1 cellular context compared by ENCODE assay signal in the genomic region with DNA sequence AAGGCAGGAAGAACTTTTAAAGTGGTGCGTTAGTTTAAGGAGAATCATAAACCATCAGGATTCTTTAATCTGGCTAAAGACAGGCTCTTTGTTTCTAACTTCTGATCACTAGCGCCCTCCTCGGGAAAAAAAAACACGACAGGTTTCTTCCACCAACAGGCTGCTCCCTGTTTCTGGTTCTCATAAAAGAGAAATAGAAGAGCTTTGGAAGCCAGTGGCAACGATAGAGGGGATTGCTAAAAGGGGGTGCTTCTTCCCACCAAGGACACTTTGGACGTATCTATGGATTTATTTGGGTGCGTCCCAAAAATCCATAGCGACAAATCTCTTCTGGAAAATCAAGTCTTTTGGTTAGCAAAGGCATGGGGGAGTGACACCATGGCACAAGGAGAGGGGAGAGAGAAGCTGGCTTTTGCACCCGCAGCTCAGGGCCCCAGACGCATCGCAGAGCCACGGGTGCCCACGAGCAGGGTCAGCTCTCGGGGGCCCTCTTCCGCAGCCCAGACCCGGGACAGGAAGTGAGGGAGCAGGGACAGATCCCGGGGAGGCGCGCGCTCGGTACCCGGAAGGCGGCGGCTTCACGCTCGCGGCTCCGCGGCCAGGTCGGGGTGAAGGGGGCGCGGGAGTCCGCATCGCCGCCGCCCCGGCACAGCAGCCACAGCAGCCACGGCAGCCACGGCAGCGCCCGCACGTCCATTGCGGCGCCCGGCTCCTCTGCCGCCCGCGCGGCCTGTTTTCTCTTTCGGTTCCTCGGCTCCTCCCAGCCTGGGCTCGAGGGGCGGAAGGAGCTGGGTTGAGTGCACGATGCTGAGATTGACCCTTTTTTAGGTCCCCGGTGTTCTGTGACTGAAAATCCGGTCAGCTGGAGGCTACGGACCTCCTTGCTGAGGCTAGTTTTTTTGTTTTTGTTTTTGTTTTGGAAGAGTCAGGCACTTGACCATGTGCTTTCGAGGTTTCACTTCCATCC.
TF ChIP-seq lines count a peak whose summit lies in the region.

A gene with protein sequence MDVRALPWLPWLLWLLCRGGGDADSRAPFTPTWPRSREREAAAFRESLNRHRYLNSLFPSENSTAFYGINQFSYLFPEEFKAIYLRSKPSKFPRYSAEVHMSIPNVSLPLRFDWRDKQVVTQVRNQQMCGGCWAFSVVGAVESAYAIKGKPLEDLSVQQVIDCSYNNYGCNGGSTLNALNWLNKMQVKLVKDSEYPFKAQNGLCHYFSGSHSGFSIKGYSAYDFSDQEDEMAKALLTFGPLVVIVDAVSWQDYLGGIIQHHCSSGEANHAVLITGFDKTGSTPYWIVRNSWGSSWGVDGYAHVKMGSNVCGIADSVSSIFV (minus strand): TSS at position 716 of the 967 bp plus-strand sequence. CDS start 19 bp downstream, at position 697.

TF ChIP-seq in HEK293, 187 proteins besides CTCF, POLR2A, EP300 and RAD21 (continued from another document and continues in another):
- no peak for TF ChIP-seq ZNF610 (tag by site-specific recombination; IDR thresholded peaks at IDR 0.05; ENCODE audit: borderline replicate concordance)
- no peak for TF ChIP-seq ZFP37 (tag by site-specific recombination; IDR thresholded peaks at IDR 0.05)
- TF ChIP-seq ZNF211 (tag by site-specific recombination; IDR thresholded peaks at IDR 0.05; ENCODE audit: low read depth): no peak
- peak; percentile 78 for TF ChIP-seq ZNF335 (tag by site-specific recombination; conservative IDR thresholded peaks at IDR 0.05)
- TF ChIP-seq, protein P1, sequence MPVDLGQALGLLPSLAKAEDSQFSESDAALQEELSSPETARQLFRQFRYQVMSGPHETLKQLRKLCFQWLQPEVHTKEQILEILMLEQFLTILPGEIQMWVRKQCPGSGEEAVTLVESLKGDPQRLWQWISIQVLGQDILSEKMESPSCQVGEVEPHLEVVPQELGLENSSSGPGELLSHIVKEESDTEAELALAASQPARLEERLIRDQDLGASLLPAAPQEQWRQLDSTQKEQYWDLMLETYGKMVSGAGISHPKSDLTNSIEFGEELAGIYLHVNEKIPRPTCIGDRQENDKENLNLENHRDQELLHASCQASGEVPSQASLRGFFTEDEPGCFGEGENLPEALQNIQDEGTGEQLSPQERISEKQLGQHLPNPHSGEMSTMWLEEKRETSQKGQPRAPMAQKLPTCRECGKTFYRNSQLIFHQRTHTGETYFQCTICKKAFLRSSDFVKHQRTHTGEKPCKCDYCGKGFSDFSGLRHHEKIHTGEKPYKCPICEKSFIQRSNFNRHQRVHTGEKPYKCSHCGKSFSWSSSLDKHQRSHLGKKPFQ (tag by site-specific recombination; IDR thresholded peaks at IDR 0.05): no peak
- TF ChIP-seq, protein P2, sequence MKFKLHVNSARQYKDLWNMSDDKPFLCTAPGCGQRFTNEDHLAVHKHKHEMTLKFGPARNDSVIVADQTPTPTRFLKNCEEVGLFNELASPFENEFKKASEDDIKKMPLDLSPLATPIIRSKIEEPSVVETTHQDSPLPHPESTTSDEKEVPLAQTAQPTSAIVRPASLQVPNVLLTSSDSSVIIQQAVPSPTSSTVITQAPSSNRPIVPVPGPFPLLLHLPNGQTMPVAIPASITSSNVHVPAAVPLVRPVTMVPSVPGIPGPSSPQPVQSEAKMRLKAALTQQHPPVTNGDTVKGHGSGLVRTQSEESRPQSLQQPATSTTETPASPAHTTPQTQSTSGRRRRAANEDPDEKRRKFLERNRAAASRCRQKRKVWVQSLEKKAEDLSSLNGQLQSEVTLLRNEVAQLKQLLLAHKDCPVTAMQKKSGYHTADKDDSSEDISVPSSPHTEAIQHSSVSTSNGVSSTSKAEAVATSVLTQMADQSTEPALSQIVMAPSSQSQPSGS (tag by site-specific recombination; IDR thresholded peaks at IDR 0.05; ENCODE audit: low read depth): no peak
- TF ChIP-seq ZFP69B (tag by site-specific recombination; IDR thresholded peaks at IDR 0.05): no peak
- TF ChIP-seq ZNF324 (tag by site-specific recombination; IDR thresholded peaks at IDR 0.05): no peak
- TF ChIP-seq, protein P3, sequence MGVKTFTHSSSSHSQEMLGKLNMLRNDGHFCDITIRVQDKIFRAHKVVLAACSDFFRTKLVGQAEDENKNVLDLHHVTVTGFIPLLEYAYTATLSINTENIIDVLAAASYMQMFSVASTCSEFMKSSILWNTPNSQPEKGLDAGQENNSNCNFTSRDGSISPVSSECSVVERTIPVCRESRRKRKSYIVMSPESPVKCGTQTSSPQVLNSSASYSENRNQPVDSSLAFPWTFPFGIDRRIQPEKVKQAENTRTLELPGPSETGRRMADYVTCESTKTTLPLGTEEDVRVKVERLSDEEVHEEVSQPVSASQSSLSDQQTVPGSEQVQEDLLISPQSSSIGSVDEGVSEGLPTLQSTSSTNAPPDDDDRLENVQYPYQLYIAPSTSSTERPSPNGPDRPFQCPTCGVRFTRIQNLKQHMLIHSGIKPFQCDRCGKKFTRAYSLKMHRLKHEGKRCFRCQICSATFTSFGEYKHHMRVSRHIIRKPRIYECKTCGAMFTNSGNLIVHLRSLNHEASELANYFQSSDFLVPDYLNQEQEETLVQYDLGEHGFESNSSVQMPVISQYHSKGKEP (tag by site-specific recombination; IDR thresholded peaks at IDR 0.05): no peak
- no peak for TF ChIP-seq ZNF555 (tag by site-specific recombination; conservative IDR thresholded peaks at IDR 0.05)
- no peak for TF ChIP-seq ZNF19 (tag by site-specific recombination; IDR thresholded peaks at IDR 0.05; ENCODE audit: low read depth)
- no peak for TF ChIP-seq SALL2 (tag by site-specific recombination; IDR thresholded peaks at IDR 0.05; ENCODE audit: borderline replicate concordance)
- no peak for TF ChIP-seq ZEB2 (tag by site-specific recombination; IDR thresholded peaks at IDR 0.05)
- TF ChIP-seq ZNF394 (tag by site-specific recombination; IDR thresholded peaks at IDR 0.05; ENCODE audit: borderline replicate concordance): peak; percentile 21; the same call in 1 of the 2 replicates
- TF ChIP-seq, protein P4, sequence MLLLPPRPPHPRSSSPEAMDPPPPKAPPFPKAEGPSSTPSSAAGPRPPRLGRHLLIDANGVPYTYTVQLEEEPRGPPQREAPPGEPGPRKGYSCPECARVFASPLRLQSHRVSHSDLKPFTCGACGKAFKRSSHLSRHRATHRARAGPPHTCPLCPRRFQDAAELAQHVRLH (tag by site-specific recombination; IDR thresholded peaks at IDR 0.05): no peak
- TF ChIP-seq WT1 (tag by site-specific recombination; IDR thresholded peaks at IDR 0.05): no peak
- no peak for TF ChIP-seq ZNF274 (IDR thresholded peaks at IDR 0.05; ENCODE audit: low read length)
- TF ChIP-seq ZNF274 (tag by site-specific recombination; IDR thresholded peaks at IDR 0.05; ENCODE audit: borderline replicate concordance): no peak
- TF ChIP-seq ZNF777 (tag by site-specific recombination; IDR thresholded peaks at IDR 0.05; ENCODE audit: borderline replicate concordance): no peak
- TF ChIP-seq, protein P5, sequence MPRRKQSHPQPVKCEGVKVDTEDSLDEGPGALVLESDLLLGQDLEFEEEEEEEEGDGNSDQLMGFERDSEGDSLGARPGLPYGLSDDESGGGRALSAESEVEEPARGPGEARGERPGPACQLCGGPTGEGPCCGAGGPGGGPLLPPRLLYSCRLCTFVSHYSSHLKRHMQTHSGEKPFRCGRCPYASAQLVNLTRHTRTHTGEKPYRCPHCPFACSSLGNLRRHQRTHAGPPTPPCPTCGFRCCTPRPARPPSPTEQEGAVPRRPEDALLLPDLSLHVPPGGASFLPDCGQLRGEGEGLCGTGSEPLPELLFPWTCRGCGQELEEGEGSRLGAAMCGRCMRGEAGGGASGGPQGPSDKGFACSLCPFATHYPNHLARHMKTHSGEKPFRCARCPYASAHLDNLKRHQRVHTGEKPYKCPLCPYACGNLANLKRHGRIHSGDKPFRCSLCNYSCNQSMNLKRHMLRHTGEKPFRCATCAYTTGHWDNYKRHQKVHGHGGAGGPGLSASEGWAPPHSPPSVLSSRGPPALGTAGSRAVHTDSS (tag by site-specific recombination; IDR thresholded peaks at IDR 0.05): no peak
- no peak for TF ChIP-seq ZNF239 (tag by site-specific recombination; IDR thresholded peaks at IDR 0.05)
- TF ChIP-seq ZNF843 (tag by site-specific recombination; IDR thresholded peaks at IDR 0.05): no peak
- no peak for TF ChIP-seq ZNF544 (tag by site-specific recombination; IDR thresholded peaks at IDR 0.05)
- TF ChIP-seq ZNF530 (tag by site-specific recombination; IDR thresholded peaks at IDR 0.05; ENCODE audit: low read depth): no peak
- TF ChIP-seq ZFHX2 (tag by site-specific recombination; conservative IDR thresholded peaks at IDR 0.05): no peak
- TF ChIP-seq BCL11B (tag by site-specific recombination; IDR thresholded peaks at IDR 0.05; ENCODE audit: low read depth): no peak
- TF ChIP-seq ZBTB1 (tag by site-specific recombination; IDR thresholded peaks at IDR 0.05): no peak
- TF ChIP-seq, protein P6, sequence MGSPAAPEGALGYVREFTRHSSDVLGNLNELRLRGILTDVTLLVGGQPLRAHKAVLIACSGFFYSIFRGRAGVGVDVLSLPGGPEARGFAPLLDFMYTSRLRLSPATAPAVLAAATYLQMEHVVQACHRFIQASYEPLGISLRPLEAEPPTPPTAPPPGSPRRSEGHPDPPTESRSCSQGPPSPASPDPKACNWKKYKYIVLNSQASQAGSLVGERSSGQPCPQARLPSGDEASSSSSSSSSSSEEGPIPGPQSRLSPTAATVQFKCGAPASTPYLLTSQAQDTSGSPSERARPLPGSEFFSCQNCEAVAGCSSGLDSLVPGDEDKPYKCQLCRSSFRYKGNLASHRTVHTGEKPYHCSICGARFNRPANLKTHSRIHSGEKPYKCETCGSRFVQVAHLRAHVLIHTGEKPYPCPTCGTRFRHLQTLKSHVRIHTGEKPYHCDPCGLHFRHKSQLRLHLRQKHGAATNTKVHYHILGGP (tag by site-specific recombination; IDR thresholded peaks at IDR 0.05): no peak
- no peak for TF ChIP-seq GLI4 (tag by site-specific recombination; IDR thresholded peaks at IDR 0.05)
- TF ChIP-seq TCF7L2 (IDR thresholded peaks at IDR 0.05; ENCODE audit: borderline replicate concordance, low read depth, low read length): no peak
- no peak for TF ChIP-seq BCL11A (tag by site-specific recombination; IDR thresholded peaks at IDR 0.05; ENCODE audit: low read depth)
- no peak for TF ChIP-seq ZNF658 (tag by site-specific recombination; IDR thresholded peaks at IDR 0.05)
- no peak for TF ChIP-seq ZNF174 (tag by site-specific recombination; IDR thresholded peaks at IDR 0.05)
- TF ChIP-seq ZNF654 (tag by site-specific recombination; IDR thresholded peaks at IDR 0.05; ENCODE audit: low read depth): peak; percentile 51
- TF ChIP-seq KLF7 (tag by site-specific recombination; IDR thresholded peaks at IDR 0.05; ENCODE audit: borderline replicate concordance): no peak
- no peak for TF ChIP-seq ZBTB21 (tag by site-specific recombination; IDR thresholded peaks at IDR 0.05)
- no peak for TF ChIP-seq ZNF157 (tag by site-specific recombination; IDR thresholded peaks at IDR 0.05)
- TF ChIP-seq ZNF366 (tag by site-specific recombination; conservative IDR thresholded peaks at IDR 0.05): no peak
- TF ChIP-seq ZNF521 (tag by site-specific recombination; IDR thresholded peaks at IDR 0.05): no peak
- 0 out of 2 replicates have a peak, but pooled peaks have one; percentile 35 for TF ChIP-seq MZF1 (tag by site-specific recombination; IDR thresholded peaks at IDR 0.05; ENCODE audit: borderline replicate concordance)
- no peak for TF ChIP-seq HOXD13 (CRISPR knock-in tag; IDR thresholded peaks at IDR 0.05; ENCODE audit: borderline replicate concordance)
- no peak for TF ChIP-seq ZNF473 (tag by site-specific recombination; IDR thresholded peaks at IDR 0.05)
- TF ChIP-seq ZNF560 (tag by site-specific recombination; IDR thresholded peaks at IDR 0.05; ENCODE audit: borderline replicate concordance): no peak
- no peak for TF ChIP-seq SP7 (tag by site-specific recombination; IDR thresholded peaks at IDR 0.05)
- TF ChIP-seq, protein P7, sequence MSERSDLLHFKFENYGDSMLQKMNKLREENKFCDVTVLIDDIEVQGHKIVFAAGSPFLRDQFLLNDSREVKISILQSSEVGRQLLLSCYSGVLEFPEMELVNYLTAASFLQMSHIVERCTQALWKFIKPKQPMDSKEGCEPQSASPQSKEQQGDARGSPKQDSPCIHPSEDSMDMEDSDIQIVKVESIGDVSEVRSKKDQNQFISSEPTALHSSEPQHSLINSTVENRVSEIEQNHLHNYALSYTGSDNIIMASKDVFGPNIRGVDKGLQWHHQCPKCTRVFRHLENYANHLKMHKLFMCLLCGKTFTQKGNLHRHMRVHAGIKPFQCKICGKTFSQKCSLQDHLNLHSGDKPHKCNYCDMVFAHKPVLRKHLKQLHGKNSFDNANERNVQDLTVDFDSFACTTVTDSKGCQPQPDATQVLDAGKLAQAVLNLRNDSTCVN (tag by site-specific recombination; optimal IDR thresholded peaks at IDR 0.05): peak; percentile 80
- no peak for TF ChIP-seq SETDB1 (IDR thresholded peaks at IDR 0.05; ENCODE audit: insufficient read length, low read length)
- no peak for TF ChIP-seq ZNF701 (tag by site-specific recombination; IDR thresholded peaks at IDR 0.05)
- TF ChIP-seq, protein P8, sequence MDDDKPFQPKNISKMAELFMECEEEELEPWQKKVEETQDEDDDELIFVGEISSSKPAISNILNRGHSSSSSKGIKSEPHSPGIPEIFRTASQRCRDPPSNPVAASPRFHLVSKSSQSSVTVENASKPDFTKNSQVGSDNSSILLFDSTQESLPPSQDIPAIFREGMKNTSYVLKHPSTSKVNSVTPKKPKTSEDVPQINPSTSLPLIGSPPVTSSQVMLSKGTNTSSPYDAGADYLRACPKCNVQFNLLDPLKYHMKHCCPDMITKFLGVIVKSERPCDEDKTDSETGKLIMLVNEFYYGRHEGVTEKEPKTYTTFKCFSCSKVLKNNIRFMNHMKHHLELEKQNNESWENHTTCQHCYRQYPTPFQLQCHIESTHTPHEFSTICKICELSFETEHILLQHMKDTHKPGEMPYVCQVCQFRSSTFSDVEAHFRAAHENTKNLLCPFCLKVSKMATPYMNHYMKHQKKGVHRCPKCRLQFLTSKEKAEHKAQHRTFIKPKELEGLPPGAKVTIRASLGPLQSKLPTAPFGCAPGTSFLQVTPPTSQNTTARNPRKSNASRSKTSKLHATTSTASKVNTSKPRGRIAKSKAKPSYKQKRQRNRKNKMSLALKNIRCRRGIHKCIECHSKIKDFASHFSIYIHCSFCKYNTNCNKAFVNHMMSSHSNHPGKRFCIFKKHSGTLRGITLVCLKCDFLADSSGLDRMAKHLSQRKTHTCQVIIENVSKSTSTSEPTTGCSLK (tag by site-specific recombination; IDR thresholded peaks at IDR 0.05): no peak
- no peak for TF ChIP-seq ZNF311 (tag by site-specific recombination; IDR thresholded peaks at IDR 0.05; ENCODE audit: borderline replicate concordance)
- TF ChIP-seq SCRT2 (tag by site-specific recombination; IDR thresholded peaks at IDR 0.05): peak; percentile 48; the same call in 1 of the 2 replicates
- TF ChIP-seq, protein P9, sequence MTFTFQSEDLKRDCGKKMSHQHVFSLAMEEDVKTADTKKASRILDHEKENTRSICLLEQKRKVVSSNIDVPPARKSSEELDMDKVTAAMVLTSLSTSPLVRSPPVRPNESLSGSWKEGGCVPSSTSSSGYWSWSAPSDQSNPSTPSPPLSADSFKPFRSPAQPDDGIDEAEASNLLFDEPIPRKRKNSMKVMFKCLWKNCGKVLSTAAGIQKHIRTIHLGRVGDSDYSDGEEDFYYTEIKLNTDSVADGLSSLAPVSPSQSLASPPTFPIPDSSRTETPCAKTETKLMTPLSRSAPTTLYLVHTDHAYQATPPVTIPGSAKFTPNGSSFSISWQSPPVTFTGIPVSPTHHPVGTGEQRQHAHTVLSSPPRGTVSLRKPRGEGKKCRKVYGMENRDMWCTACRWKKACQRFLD (tag by site-specific recombination; IDR thresholded peaks at IDR 0.05): no peak
